ENCODE assay signal across 12 cellular contexts in the genomic region with DNA sequence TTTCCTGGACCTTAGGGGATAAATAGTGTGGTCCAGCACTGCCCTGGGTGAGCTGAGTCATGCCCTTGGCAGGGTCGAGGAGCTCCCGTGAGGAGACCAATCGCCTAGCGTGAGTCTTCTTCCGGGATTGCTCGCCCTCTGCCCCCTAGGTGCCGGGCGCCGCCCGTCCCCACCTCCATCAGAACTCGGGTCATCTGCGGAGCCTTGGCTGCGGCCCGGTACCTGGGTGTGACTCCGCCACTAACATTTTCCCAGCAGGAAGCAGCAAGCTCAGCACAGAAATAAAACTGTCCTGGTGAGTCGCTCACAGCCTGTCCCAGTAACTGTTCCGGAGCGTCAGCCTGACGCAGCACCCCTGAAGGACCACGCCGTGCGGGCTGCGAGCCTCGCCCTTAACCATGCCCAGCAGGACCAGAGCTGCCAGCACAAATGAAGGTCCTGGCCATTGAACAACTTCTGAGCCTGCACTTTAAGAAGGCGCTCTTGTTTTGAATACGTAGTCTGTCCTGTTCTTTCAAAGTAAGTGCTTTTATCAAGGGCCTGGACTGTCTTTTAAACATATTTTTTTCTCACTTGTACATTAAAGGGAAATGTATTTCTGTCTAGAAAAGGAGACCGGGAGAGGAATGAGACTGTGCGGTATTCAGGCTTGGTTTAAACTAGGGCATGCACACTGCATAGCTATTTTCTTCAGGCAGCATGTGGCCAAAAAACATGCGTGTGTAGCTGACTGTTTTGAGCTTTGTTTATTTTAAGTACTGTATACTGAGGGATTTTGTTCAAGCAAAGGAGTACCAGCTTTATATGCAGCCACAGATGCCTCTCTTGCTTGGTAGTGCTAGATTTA.
A peak's percentile ranks its signal among the peaks of the same experiment; 100 is the strongest.
DNase-seq lines count a peak whose midpoint lies in the region; ATAC-seq and TF ChIP-seq lines count a peak whose summit lies in the region.
"Had no signal": no experiment of that assay in that cellular context is flagged by ENCODE, and none has a peak within 500 bp of the region (broad histone marks: within the 10 kb centered on the region; RNA-seq: fewer than 3 reads in every experiment).

No MANE protein-coding gene starts in this region.

- no peaks in the 10 kb centered on the region for H3K36me3 ChIP-seq in gastroesophageal sphincter

- H3K36me3 Mint-ChIP-seq in activated CD8-positive, alpha-beta T cell treated with anti-CD3 and anti-CD28 coated beads, Interleukin-2, amount 10 ng/mL, durations not matched to agents 7 days and 5 days (ENCODE audit: low read depth) = no peaks in the 10 kb centered on the region
- H3K36me3 Mint-ChIP-seq: IgD-negative memory B cell had no signal

- peaks cover 0 to 27% (median 0%) of the 10 kb centered on the region in 3 donors for H3K4me1 ChIP-seq in gastroesophageal sphincter

- peak; percentile 79 for DNase-seq in GOT3 (lab: John Stamatoyannopoulos, UW)
- DNase-seq in SW480 (ENCODE audit: low spot score) = peak; percentile 88
- DNase-seq in NCI-H146 (lab: John Stamatoyannopoulos, UW) = no peak
- DNase-seq in AML-193 (lab: John Stamatoyannopoulos, UW) = no peak
- no peak for DNase-seq in activated CD8-positive, alpha-beta T cell treated with anti-CD3 and anti-CD28 coated beads, Interleukin-2, amount 10 ng/mL, durations not matched to agents 7 days and 5 days
- DNase-seq: left cardiac atrium, trophoblast cell had no signal

- no peak overlapping the region for H3K27ac Mint-ChIP-seq in activated CD8-positive, alpha-beta T cell treated with anti-CD3 and anti-CD28 coated beads, Interleukin-2, amount 10 ng/mL, durations not matched to agents 7 days and 5 days
- H3K27ac Mint-ChIP-seq: IgD-negative memory B cell had no signal

- no peaks in the 10 kb centered on the region for H3K9me3 Mint-ChIP-seq in activated CD8-positive, alpha-beta T cell treated with anti-CD3 and anti-CD28 coated beads, Interleukin-2, amount 10 ng/mL, durations not matched to agents 7 days and 5 days (ENCODE audit: insufficient read depth)
- H3K9me3 Mint-ChIP-seq: IgD-negative memory B cell had no signal

- TF ChIP-seq CTCF in gastroesophageal sphincter (IDR thresholded peaks at IDR 0.05) = no peak

- POLR2A ChIA-PET in activated CD8-positive, alpha-beta T cell treated with anti-CD3 and anti-CD28 coated beads, Interleukin-2, amount 10 ng/mL, durations not matched to agents 7 days and 5 days (lab: Charles Lee) = no interaction called here

- H3K27me3 Mint-ChIP-seq in activated CD8-positive, alpha-beta T cell treated with anti-CD3 and anti-CD28 coated beads, Interleukin-2, amount 10 ng/mL, durations not matched to agents 7 days and 5 days (ENCODE audit: low read depth) = no peaks in the 10 kb centered on the region

- TF ChIP-seq EP300 in gastroesophageal sphincter (IDR thresholded peaks at IDR 0.05) = no peak

- H3K9me3 ChIP-seq in gastroesophageal sphincter = no peaks in the 10 kb centered on the region

- H3K4me1 Mint-ChIP-seq in activated CD8-positive, alpha-beta T cell treated with anti-CD3 and anti-CD28 coated beads, Interleukin-2, amount 10 ng/mL, durations not matched to agents 7 days and 5 days (ENCODE audit: low read depth) = no peaks in the 10 kb centered on the region
- H3K4me1 Mint-ChIP-seq: IgD-negative memory B cell had no signal

- peak; percentile 50 for ATAC-seq in gastroesophageal sphincter
- no peak for ATAC-seq in GM19328 (IDR thresholded peaks at IDR 0.05; ENCODE audit: unreplicated experiment)
- no peak for ATAC-seq in activated CD8-positive, alpha-beta T cell treated with anti-CD3 and anti-CD28 coated beads, Interleukin-2, amount 10 ng/mL, durations not matched to agents 7 days and 5 days
- ATAC-seq: left cardiac atrium had no signal

- peak overlapping the region in 1 of 4 donors; percentile 4 for H3K27ac ChIP-seq in gastroesophageal sphincter
- peak overlapping the region; percentile 75 for H3K27ac ChIP-seq in temporal lobe (ENCODE audit: low read depth, low read length)
- H3K27ac ChIP-seq: coronary artery had no signal

- H3K4me3 Mint-ChIP-seq in activated CD8-positive, alpha-beta T cell treated with anti-CD3 and anti-CD28 coated beads, Interleukin-2, amount 10 ng/mL, durations not matched to agents 7 days and 5 days = no peak overlapping the region
- H3K4me3 Mint-ChIP-seq: IgD-negative memory B cell had no signal

- CTCF ChIA-PET in activated CD8-positive, alpha-beta T cell treated with anti-CD3 and anti-CD28 coated beads, Interleukin-2, amount 10 ng/mL, durations not matched to agents 7 days and 5 days (lab: Charles Lee) = interaction anchor here (1.3 to 1.9 kb wide), 2 partner anchors 12 to 13 kb away, joined by 4 read pairs; no protein-coding TSS in a partner anchor

- no peaks in the 10 kb centered on the region for H3K27me3 ChIP-seq in gastroesophageal sphincter

- WGBS in gastroesophageal sphincter (ENCODE audit: low coverage in 1 of 2), 2 donors = 22 to 37% methylated on average over 4 to 5 of the region's 29 CpGs

- H3K4me3 ChIP-seq in gastroesophageal sphincter = peak overlapping the region in 1 of 2 donors; percentile 8
- H3K4me3 ChIP-seq: coronary artery had no signal

- TF ChIP-seq POLR2A in gastroesophageal sphincter (IDR thresholded peaks at IDR 0.05) = no peak

Comparison
In these comparisons a context has a peak if more than half of its experiments do, and no peak if none do; other contexts are left out.
1. DNase-seq: peak in GOT3 (single experiment) and SW480 (single experiment); none in NCI-H146 (single experiment), AML-193 (0 of 2) and activated CD8-positive, alpha-beta T cell treated with anti-CD3 and anti-CD28 coated beads, Interleukin-2, amount 10 ng/mL, durations not matched to agents 7 days and 5 days (single experiment).